1 cellular context compared by ENCODE assay signal in the genomic region with DNA sequence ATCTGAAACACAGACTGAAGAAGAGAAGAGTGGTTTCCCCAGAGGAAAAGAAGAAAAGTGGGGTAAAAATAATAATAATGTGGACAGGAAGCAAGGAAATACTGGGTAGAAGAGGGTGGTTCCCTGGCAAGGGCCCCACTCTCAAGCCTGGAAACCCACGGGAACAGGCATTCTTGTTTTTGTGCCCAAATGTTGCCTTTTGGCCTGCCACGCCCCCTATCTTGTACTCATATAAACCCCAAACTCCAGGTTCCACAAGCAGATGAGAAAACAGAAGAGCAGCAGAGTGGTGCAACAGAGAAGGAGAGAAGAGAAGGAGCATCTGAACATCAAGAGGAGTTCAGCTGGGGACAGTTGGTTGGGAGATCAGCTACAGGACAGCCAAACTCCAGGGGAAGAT.
TF ChIP-seq lines count a peak whose summit lies in the region.

No MANE protein-coding gene starts in this region.

TF ChIP-seq in HepG2, 621 proteins besides CTCF, POLR2A, EP300 and RAD21:
- no peak for TF ChIP-seq CREBL2 (CRISPR knock-in tag; IDR thresholded peaks at IDR 0.05; ENCODE audit: borderline replicate concordance)
- TF ChIP-seq SUZ12 (IDR thresholded peaks at IDR 0.05; ENCODE audit: low read depth, low read length), result no peak
- TF ChIP-seq, protein P1, sequence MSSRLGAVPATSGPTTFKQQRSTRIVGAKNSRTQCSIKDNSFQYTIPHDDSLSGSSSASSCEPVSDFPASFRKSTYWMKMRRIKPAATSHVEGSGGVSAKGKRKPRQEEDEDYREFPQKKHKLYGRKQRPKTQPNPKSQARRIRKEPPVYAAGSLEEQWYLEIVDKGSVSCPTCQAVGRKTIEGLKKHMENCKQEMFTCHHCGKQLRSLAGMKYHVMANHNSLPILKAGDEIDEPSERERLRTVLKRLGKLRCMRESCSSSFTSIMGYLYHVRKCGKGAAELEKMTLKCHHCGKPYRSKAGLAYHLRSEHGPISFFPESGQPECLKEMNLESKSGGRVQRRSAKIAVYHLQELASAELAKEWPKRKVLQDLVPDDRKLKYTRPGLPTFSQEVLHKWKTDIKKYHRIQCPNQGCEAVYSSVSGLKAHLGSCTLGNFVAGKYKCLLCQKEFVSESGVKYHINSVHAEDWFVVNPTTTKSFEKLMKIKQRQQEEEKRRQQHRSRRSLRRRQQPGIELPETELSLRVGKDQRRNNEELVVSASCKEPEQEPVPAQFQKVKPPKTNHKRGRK (CRISPR knock-in tag; IDR thresholded peaks at IDR 0.05), result no peak
- TF ChIP-seq SMAD3 (CRISPR knock-in tag; IDR thresholded peaks at IDR 0.05), result no peak
- TF ChIP-seq, protein P2, sequence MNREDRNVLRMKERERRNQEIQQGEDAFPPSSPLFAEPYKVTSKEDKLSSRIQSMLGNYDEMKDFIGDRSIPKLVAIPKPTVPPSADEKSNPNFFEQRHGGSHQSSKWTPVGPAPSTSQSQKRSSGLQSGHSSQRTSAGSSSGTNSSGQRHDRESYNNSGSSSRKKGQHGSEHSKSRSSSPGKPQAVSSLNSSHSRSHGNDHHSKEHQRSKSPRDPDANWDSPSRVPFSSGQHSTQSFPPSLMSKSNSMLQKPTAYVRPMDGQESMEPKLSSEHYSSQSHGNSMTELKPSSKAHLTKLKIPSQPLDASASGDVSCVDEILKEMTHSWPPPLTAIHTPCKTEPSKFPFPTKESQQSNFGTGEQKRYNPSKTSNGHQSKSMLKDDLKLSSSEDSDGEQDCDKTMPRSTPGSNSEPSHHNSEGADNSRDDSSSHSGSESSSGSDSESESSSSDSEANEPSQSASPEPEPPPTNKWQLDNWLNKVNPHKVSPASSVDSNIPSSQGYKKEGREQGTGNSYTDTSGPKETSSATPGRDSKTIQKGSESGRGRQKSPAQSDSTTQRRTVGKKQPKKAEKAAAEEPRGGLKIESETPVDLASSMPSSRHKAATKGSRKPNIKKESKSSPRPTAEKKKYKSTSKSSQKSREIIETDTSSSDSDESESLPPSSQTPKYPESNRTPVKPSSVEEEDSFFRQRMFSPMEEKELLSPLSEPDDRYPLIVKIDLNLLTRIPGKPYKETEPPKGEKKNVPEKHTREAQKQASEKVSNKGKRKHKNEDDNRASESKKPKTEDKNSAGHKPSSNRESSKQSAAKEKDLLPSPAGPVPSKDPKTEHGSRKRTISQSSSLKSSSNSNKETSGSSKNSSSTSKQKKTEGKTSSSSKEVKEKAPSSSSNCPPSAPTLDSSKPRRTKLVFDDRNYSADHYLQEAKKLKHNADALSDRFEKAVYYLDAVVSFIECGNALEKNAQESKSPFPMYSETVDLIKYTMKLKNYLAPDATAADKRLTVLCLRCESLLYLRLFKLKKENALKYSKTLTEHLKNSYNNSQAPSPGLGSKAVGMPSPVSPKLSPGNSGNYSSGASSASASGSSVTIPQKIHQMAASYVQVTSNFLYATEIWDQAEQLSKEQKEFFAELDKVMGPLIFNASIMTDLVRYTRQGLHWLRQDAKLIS (CRISPR knock-in tag; IDR thresholded peaks at IDR 0.05), result no peak
- no peak for TF ChIP-seq ZKSCAN8 (CRISPR knock-in tag; IDR thresholded peaks at IDR 0.05; ENCODE audit: borderline replicate concordance)
- TF ChIP-seq JDP2 (CRISPR knock-in tag; IDR thresholded peaks at IDR 0.05; ENCODE audit: borderline replicate concordance), result no peak
- TF ChIP-seq MZF1 (CRISPR knock-in tag; IDR thresholded peaks at IDR 0.05; ENCODE audit: borderline replicate concordance), result no peak
